8 cellular contexts compared by ENCODE assay signal in genomic region chr5:140633081-140633471, GRCh38. TPM values are rescaled to one million over a fixed set of nuclear protein-coding genes. Genes with fewer than 3 reads are reported as not detected.
DNase-seq lines count a peak whose midpoint lies in the region; ATAC-seq and TF ChIP-seq lines count a peak whose summit lies in the region.

CD14 (minus strand) TSS chr5:140633175; CDS start chr5:140633071, 104 bp downstream.

- no peak within 1 kb of the TSS for H4K91ac ChIP-seq in trophoblast cell (ENCODE audit: low read depth, low read length)

- peak within 1 kb of the TSS; percentile 76 for H3K4me3 Mint-ChIP-seq in activated CD4-positive, alpha-beta T cell treated with anti-CD3 and anti-CD28 coated beads, Interleukin-2, amount 10 ng/mL, durations not matched to agents 7 days and 5 days

- peaks cover 18% of the 10 kb centered on the region for H3K9me3 ChIP-seq in trophoblast cell (ENCODE audit: insufficient read depth, low read depth, low read length)

- H3K4me3 ChIP-seq in trophoblast cell (ENCODE audit: low read depth, low read length), result no peak within 1 kb of the TSS

- peaks cover 1% of the 10 kb centered on the region for H3K36me3 Mint-ChIP-seq in activated CD4-positive, alpha-beta T cell treated with anti-CD3 and anti-CD28 coated beads, Interleukin-2, amount 10 ng/mL, durations not matched to agents 7 days and 5 days (ENCODE audit: low read depth)

- no peak within 1 kb of the TSS for H2BK12ac ChIP-seq in trophoblast cell (ENCODE audit: low read length)

- CTCF ChIA-PET in activated CD4-positive, alpha-beta T cell treated with anti-CD3 and anti-CD28 coated beads, Interleukin-2, amount 10 ng/mL, durations not matched to agents 7 days and 5 days (lab: Charles Lee), result interaction anchor here (0.6 to 1.4 kb wide), 7 partner anchors 9 to 388 kb away, joined by 3 to 6 read pairs (median 3); no protein-coding TSS in a partner anchor

- no peak within 1 kb of the TSS for H2AFZ ChIP-seq in trophoblast cell (ENCODE audit: insufficient read depth, low read length, poor library complexity)

- H3K27ac Mint-ChIP-seq in activated CD4-positive, alpha-beta T cell treated with anti-CD3 and anti-CD28 coated beads, Interleukin-2, amount 10 ng/mL, durations not matched to agents 7 days and 5 days, result peak within 1 kb of the TSS; percentile 57

- DNase-seq in DMS53 (lab: John Stamatoyannopoulos, UW), result peak; percentile 80
- DNase-seq in activated CD4-positive, alpha-beta T cell treated with anti-CD3 and anti-CD28 coated beads, Interleukin-2, amount 10 ng/mL, durations not matched to agents 7 days and 5 days, result peak; percentile 20
- DNase-seq in foreskin keratinocyte, result peak; percentile 48 to 67
- peak; percentile 84 to 86 for DNase-seq in trophoblast cell
- DNase-seq in NCI-H1092 treated with DMSO at 0.1 percent for 48 hours (lab: John Stamatoyannopoulos, UW), result no peak
- no peak for DNase-seq in germinal center (ENCODE audit: low spot score)
- no peak for DNase-seq in KG1 (lab: John Stamatoyannopoulos, UW)

- peaks cover 0 to 2% of the 10 kb centered on the region in 2 experiments for H3K36me3 ChIP-seq in trophoblast cell (ENCODE audit: control insufficient read depth in 1 of 2, insufficient read depth in 2 of 2, low read length in 2 of 2)

- H3K4me1 ChIP-seq in foreskin keratinocyte (no peaks in the 10 kb centered on the region), trophoblast cell (ENCODE audit: control insufficient read depth in 1 of 2, insufficient read depth in 2 of 2, low read length in 2 of 2) (no peaks in the 10 kb centered on the region)

- no peak within 1 kb of the TSS for H2BK5ac ChIP-seq in trophoblast cell (ENCODE audit: low read depth, low read length, poor library complexity)

- no peak within 1 kb of the TSS for H3K9ac ChIP-seq in trophoblast cell (ENCODE audit: low read length)

- H3K27me3 Mint-ChIP-seq in activated CD4-positive, alpha-beta T cell treated with anti-CD3 and anti-CD28 coated beads, Interleukin-2, amount 10 ng/mL, durations not matched to agents 7 days and 5 days, result peaks cover 18% of the 10 kb centered on the region

- POLR2A ChIA-PET in activated CD4-positive, alpha-beta T cell treated with anti-CD3 and anti-CD28 coated beads, Interleukin-2, amount 10 ng/mL, durations not matched to agents 7 days and 5 days (lab: Charles Lee), result no interaction called here

- no CpG with 5 or more reads among the region's 11 CpGs for WGBS in trophoblast cell (ENCODE audit: extremely low coverage, insufficient coverage, insufficient read length)

- H2AK5ac ChIP-seq in trophoblast cell (ENCODE audit: low read length), result no peak within 1 kb of the TSS

- H3K79me1 ChIP-seq in trophoblast cell (ENCODE audit: low read length), result no peaks in the 10 kb centered on the region

- no peak within 1 kb of the TSS for H3K14ac ChIP-seq in trophoblast cell (ENCODE audit: low read length)

- peaks cover 33% of the 10 kb centered on the region for H3K4me1 Mint-ChIP-seq in activated CD4-positive, alpha-beta T cell treated with anti-CD3 and anti-CD28 coated beads, Interleukin-2, amount 10 ng/mL, durations not matched to agents 7 days and 5 days

- H4K12ac ChIP-seq in trophoblast cell (ENCODE audit: low read depth, low read length), result no peak within 1 kb of the TSS

- H3K9me3 Mint-ChIP-seq in activated CD4-positive, alpha-beta T cell treated with anti-CD3 and anti-CD28 coated beads, Interleukin-2, amount 10 ng/mL, durations not matched to agents 7 days and 5 days, result peaks cover 1% of the 10 kb centered on the region

- H3K4ac ChIP-seq in trophoblast cell (ENCODE audit: low read depth, low read length), result no peak within 1 kb of the TSS

- H3K27ac ChIP-seq in foreskin keratinocyte, result no peak within 1 kb of the TSS
- H3K27ac ChIP-seq in trophoblast cell (ENCODE audit: low read depth, low read length), result no peak within 1 kb of the TSS

- no peak within 1 kb of the TSS for H3K18ac ChIP-seq in trophoblast cell (ENCODE audit: low read length)

- TF ChIP-seq CTCF in foreskin keratinocyte (conservative IDR thresholded peaks at IDR 0.05), result no peak

- H2BK120ac ChIP-seq in trophoblast cell (ENCODE audit: insufficient read depth, low read length, poor library complexity), result no peak within 1 kb of the TSS

- no peaks in the 10 kb centered on the region for H3K79me2 ChIP-seq in trophoblast cell (ENCODE audit: control insufficient read depth, insufficient read depth, low read length, poor library complexity)

- H3K4me2 ChIP-seq in trophoblast cell (ENCODE audit: low read length), result no peak within 1 kb of the TSS

- ATAC-seq in HG02852 (IDR thresholded peaks at IDR 0.05; ENCODE audit: unreplicated experiment), result peak; percentile 2
- peak; percentile 77 for ATAC-seq in foreskin keratinocyte

- peaks cover 23% of the 10 kb centered on the region for H3K27me3 ChIP-seq in foreskin keratinocyte
- H3K27me3 ChIP-seq in trophoblast cell (ENCODE audit: insufficient read depth, low read length), result no peaks in the 10 kb centered on the region

- H4K8ac ChIP-seq in trophoblast cell (ENCODE audit: low read depth, low read length), result no peak within 1 kb of the TSS

- no peak within 1 kb of the TSS for H3K23ac ChIP-seq in trophoblast cell (ENCODE audit: low read length)

RNA-seq across cellular contexts. Expression of gene CD14, which starts in this region (rescaled TPM):
- under 1 TPM; 0.21 to 0.37 TPM for total RNA-seq in activated CD4-positive, alpha-beta T cell treated with anti-CD3 and anti-CD28 coated beads, Interleukin-2, amount 10 ng/mL, durations not matched to agents 7 days and 5 days
- not detected in 2 replicates for total RNA-seq in foreskin keratinocyte
- 0.11 and 0.12 TPM in 2 replicates for polyA plus RNA-seq in foreskin keratinocyte
- polyA plus RNA-seq in trophoblast cell (2013), result 0.19 and 0.24 TPM in 2 replicates

Comparison
In these comparisons a context has a peak if more than half of its experiments do, and no peak if none do; other contexts are left out.
1. Peak in DNase-seq in activated CD4-positive, alpha-beta T cell treated with anti-CD3 and anti-CD28 coated beads, Interleukin-2, amount 10 ng/mL, durations not matched to agents 7 days and 5 days; RNA of the gene not detected or under 1 TPM.
2. Peak in DNase-seq and ATAC-seq in foreskin keratinocyte; RNA of the gene not detected or under 1 TPM.
3. DNase-seq: peak in DMS53 (single experiment) and trophoblast cell (2 of 2); none in NCI-H1092 treated with DMSO at 0.1 percent for 48 hours (single experiment), germinal center (single experiment) and KG1 (single experiment).